11 cellular contexts compared by ENCODE assay signal in genomic region chr6:125792680-125793079, GRCh38. TPM values are rescaled to one million over a fixed set of nuclear protein-coding genes. Genes with fewer than 3 reads are reported as not detected.
DNase-seq lines count a peak whose midpoint lies in the region; ATAC-seq and TF ChIP-seq lines count a peak whose summit lies in the region.
"Had no signal": no experiment of that assay in that cellular context is flagged by ENCODE, and none has a peak within 500 bp of the region (broad histone marks: within the 10 kb centered on the region; RNA-seq: fewer than 3 reads in every experiment).

No MANE protein-coding gene starts in this region.

- H3K27me3 Mint-ChIP-seq in activated T-cell treated with anti-CD3 and anti-CD28 coated beads, Interleukin-2, amount 50 U/mL, for 24 hours: no peaks in the 10 kb centered on the region
- no peaks in the 10 kb centered on the region for H3K27me3 Mint-ChIP-seq in activated T-helper 17 cell treated with anti-CD3 and anti-CD28 coated beads, Interleukin-2, amount 50 U/mL, for 72 hours

- peaks cover 73% of the 10 kb centered on the region for H3K4me1 Mint-ChIP-seq in activated T-cell treated with anti-CD3 and anti-CD28 coated beads, Interleukin-2, amount 50 U/mL, for 24 hours (ENCODE audit: low read depth)
- H3K4me1 Mint-ChIP-seq in activated T-helper 17 cell treated with anti-CD3 and anti-CD28 coated beads, Interleukin-2, amount 50 U/mL, for 72 hours: peaks cover 42% of the 10 kb centered on the region

- H3K27ac Mint-ChIP-seq in activated T-cell treated with anti-CD3 and anti-CD28 coated beads, Interleukin-2, amount 50 U/mL, for 24 hours: peak overlapping the region; percentile 92
- H3K27ac Mint-ChIP-seq in activated T-helper 17 cell treated with anti-CD3 and anti-CD28 coated beads, Interleukin-2, amount 50 U/mL, for 72 hours: peak overlapping the region; percentile 93

- H3K4me3 ChIP-seq in fibroblast of pulmonary artery (replicated peaks; ENCODE audit: low read depth, low read length): peak overlapping the region; percentile 85

- no peaks in the 10 kb centered on the region for H3K9me3 Mint-ChIP-seq in activated T-cell treated with anti-CD3 and anti-CD28 coated beads, Interleukin-2, amount 50 U/mL, for 24 hours
- H3K9me3 Mint-ChIP-seq in activated T-helper 17 cell treated with anti-CD3 and anti-CD28 coated beads, Interleukin-2, amount 50 U/mL, for 72 hours: no peaks in the 10 kb centered on the region

- H3K36me3 Mint-ChIP-seq in activated T-cell treated with anti-CD3 and anti-CD28 coated beads, Interleukin-2, amount 50 U/mL, for 24 hours (ENCODE audit: low read depth): peaks cover 33% of the 10 kb centered on the region
- H3K36me3 Mint-ChIP-seq in activated T-helper 17 cell treated with anti-CD3 and anti-CD28 coated beads, Interleukin-2, amount 50 U/mL, for 72 hours (ENCODE audit: low read depth): peaks cover 45% of the 10 kb centered on the region

- no peak for DNase-seq in activated T-cell treated with anti-CD3 and anti-CD28 coated beads, Interleukin-2, amount 50 U/mL, for 24 hours
- no peak for DNase-seq in activated T-cell treated with anti-CD3 and anti-CD28 coated beads for 4 hours
- peak; percentile 62 for DNase-seq in fibroblast of pulmonary artery (ENCODE audit: low read depth)
- peak; percentile 68 for DNase-seq in superior temporal gyrus (ENCODE audit: extremely low spot score)
- DNase-seq: islet precursor cell, NCI-H526 treated with DMSO at 0.1 percent for 48 hours, thyroid gland had no signal

- peak overlapping the region; percentile 85 for H3K4me3 Mint-ChIP-seq in activated T-cell treated with anti-CD3 and anti-CD28 coated beads, Interleukin-2, amount 50 U/mL, for 24 hours
- peak overlapping the region; percentile 92 for H3K4me3 Mint-ChIP-seq in activated T-helper 17 cell treated with anti-CD3 and anti-CD28 coated beads, Interleukin-2, amount 50 U/mL, for 72 hours

- no peak for ATAC-seq in activated T-helper 17 cell treated with anti-CD3 and anti-CD28 coated beads, Interleukin-2, amount 50 U/mL, for 72 hours (replicated peaks)
- no peak for ATAC-seq in HG02970 (IDR thresholded peaks at IDR 0.05; ENCODE audit: low FRiP score, unreplicated experiment)
- no peak for ATAC-seq in GM21381 (IDR thresholded peaks at IDR 0.05; ENCODE audit: unreplicated experiment)
- no peak for ATAC-seq in GM21786 (IDR thresholded peaks at IDR 0.05; ENCODE audit: unreplicated experiment)

- TF ChIP-seq CTCF in fibroblast of pulmonary artery (IDR thresholded peaks at IDR 0.05; ENCODE audit: low read length, missing control alignments): no peak

RNA-seq across cellular contexts. Expression of gene NCOA7, which starts 1.9 kb away (rescaled TPM):
- 10 to 100 TPM; 44.6 to 59.9 TPM for total RNA-seq in activated T-helper 17 cell treated with anti-CD3 and anti-CD28 coated beads, Interleukin-2, amount 50 U/mL, for 72 hours

RNA-seq across cellular contexts. Expression of gene HEY2, which starts 43.2 kb away (rescaled TPM):
- under 1 TPM in 1 of 2 donors, not detected in 1; 0.09 TPM for total RNA-seq in activated T-helper 17 cell treated with anti-CD3 and anti-CD28 coated beads, Interleukin-2, amount 50 U/mL, for 72 hours

Comparison
In these comparisons a context has a peak if more than half of its experiments do, and no peak if none do; other contexts are left out.
1. DNase-seq: peak in fibroblast of pulmonary artery (single experiment) and superior temporal gyrus (single experiment); none in activated T-cell treated with anti-CD3 and anti-CD28 coated beads, Interleukin-2, amount 50 U/mL, for 24 hours (single experiment) and activated T-cell treated with anti-CD3 and anti-CD28 coated beads for 4 hours (single experiment).